In the genomic region with DNA sequence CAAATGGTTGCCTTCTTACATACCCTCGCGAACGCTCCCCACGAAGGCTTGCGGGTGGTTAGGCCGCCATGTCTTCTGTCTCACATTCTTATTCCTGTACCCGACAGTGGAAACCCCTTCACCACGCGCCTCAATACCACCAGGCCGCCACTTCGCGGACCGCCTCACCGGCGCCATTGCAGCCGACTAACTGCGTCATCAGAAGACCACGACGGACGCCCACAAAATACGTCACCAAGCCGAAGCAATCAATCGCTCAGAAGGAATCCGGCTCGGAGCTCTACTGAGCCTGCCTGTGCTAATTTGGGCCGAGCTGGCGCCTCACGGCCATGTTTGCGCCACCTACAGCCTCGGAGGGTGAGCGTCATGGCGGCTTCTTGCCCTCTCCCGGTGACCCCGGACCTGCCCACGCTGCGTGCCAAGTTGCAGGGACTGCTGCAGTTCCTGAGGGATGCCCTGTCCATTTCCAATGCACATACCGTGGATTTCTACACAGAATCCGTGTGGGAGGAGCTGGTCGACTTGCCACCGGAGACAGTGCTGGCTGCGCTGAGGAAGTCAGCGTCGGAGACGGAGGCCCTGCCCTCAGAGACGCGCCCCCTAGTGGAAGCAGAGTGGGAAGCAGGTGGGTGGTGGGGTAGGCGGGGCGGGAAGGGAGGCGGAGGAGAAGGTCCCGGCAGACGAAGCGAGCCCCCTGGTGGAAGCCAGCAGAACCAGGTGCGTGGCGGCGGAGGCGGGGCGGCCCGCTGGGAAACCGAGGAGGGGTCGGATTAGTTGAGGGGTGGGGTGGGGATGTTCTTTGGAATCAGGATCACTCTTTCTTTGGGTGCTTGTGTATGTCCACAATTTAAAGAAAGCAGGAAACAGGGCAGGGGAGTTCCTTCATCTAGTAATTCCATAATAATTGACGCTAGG, we compare ENCODE assay signal across 8 cellular contexts. TPM values are rescaled to one million over a fixed set of nuclear protein-coding genes. Genes with fewer than 3 reads are reported as not detected.
DNase-seq lines count a peak whose midpoint lies in the region; TF ChIP-seq lines count a peak whose summit lies in the region.

A gene with protein sequence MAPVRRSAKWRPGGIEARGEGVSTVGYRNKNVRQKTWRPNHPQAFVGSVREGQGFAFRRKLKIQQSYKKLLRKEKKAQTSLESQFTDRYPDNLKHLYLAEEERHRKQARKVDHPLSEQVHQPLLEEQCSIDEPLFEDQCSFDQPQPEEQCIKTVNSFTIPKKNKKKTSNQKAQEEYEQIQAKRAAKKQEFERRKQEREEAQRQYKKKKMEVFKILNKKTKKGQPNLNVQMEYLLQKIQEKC (minus strand): TSS at position 188 of the 915 bp plus-strand sequence. CDS start 11 bp downstream, at position 177.
A gene with protein sequence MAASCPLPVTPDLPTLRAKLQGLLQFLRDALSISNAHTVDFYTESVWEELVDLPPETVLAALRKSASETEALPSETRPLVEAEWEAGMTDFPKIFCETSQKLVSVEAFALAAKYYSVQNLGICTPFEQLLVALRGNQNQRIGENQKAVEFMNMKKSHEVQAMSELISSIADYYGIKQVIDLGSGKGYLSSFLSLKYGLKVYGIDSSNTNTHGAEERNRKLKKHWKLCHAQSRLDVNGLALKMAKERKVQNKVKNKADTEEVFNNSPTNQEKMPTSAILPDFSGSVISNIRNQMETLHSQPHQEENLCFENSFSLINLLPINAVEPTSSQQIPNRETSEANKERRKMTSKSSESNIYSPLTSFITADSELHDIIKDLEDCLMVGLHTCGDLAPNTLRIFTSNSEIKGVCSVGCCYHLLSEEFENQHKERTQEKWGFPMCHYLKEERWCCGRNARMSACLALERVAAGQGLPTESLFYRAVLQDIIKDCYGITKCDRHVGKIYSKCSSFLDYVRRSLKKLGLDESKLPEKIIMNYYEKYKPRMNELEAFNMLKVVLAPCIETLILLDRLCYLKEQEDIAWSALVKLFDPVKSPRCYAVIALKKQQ (plus strand): TSS at position 330 of the 915 bp plus-strand sequence. CDS start 37 bp downstream, at position 367.

- H2BK12ac ChIP-seq in H9 (ENCODE audit: insufficient read length, low read depth, low read length): no peak within 1 kb of the TSS

- H3K9me3 Mint-ChIP-seq in H9 (peaks cover 2 to 6% of the 10 kb centered on the region in 2 experiments; a peak in 4 of 5 replicates), neural crest cell (peaks cover 3% of the 10 kb centered on the region)

- peak within 1 kb of the TSS; percentile 97 for H3K9ac ChIP-seq in H9 (ENCODE audit: extremely low read depth, insufficient read length, low read length)
- peak within 1 kb of the TSS; percentile 93 to 100 for H3K9ac ChIP-seq in stomach smooth muscle (ENCODE audit: low read length in 2 of 2)

- H3K4me1 ChIP-seq in H9 (ENCODE audit: insufficient read depth, low read length) (no peaks in the 10 kb centered on the region), stomach smooth muscle (ENCODE audit: control insufficient read depth, insufficient read depth, low read length) (peaks cover 17% of the 10 kb centered on the region)

- peaks cover 1 to 9% of the 10 kb centered on the region in 2 donors for H3K36me3 ChIP-seq in stomach smooth muscle (ENCODE audit: control insufficient read depth in 2 of 2, insufficient read depth in 2 of 2, low read length in 2 of 2)

- H2BK15ac ChIP-seq in H9 (ENCODE audit: low read depth, low read length): no peak within 1 kb of the TSS

- H3K9me3 ChIP-seq in H9 (ENCODE audit: control insufficient read depth, low read depth, low read length): no peaks in the 10 kb centered on the region
- no peaks in the 10 kb centered on the region for H3K9me3 ChIP-seq in stomach smooth muscle (ENCODE audit: control insufficient read depth in 2 of 2, low read length in 2 of 2)

- peaks cover 4% of the 10 kb centered on the region for H3K79me1 ChIP-seq in H9 (ENCODE audit: insufficient read depth, low read depth, low read length, poor library complexity, severe bottlenecking)

- no peak within 1 kb of the TSS for H2AFZ ChIP-seq in H9 (ENCODE audit: low read length)

- H3K27ac ChIP-seq in H9 (ENCODE audit: insufficient read length, low read depth, low read length) (peak within 1 kb of the TSS; percentile 6), stomach smooth muscle (ENCODE audit: low read length) (peak within 1 kb of the TSS; percentile 93)

- TF ChIP-seq CTCF in H9 (conservative IDR thresholded peaks at IDR 0.05) (peak; percentile 92), foreskin fibroblast (IDR thresholded peaks at IDR 0.05; ENCODE audit: low read depth, low read length) (peak; percentile 79), neural crest cell (conservative IDR thresholded peaks at IDR 0.05) (peak; percentile 93)

- H3K36me3 Mint-ChIP-seq in H9 (ENCODE audit: insufficient read depth in 1 of 3, low read depth in 3 of 3) (peaks cover 32 to 55% (median 53%) of the 10 kb centered on the region in 3 experiments), neural crest cell (ENCODE audit: low read depth) (peaks cover 9% of the 10 kb centered on the region)

- WGBS in H9 (ENCODE audit: extremely low coverage, insufficient read length, low lambda C conversion rate): no CpG with 5 or more reads among the region's 61 CpGs

- peak within 1 kb of the TSS; percentile 82 for H2BK5ac ChIP-seq in H9 (ENCODE audit: insufficient read length, low read length)

- H3K18ac ChIP-seq in H9 (ENCODE audit: insufficient read length, low read depth, low read length): peak within 1 kb of the TSS; percentile 98

- H4K91ac ChIP-seq in H9 (ENCODE audit: insufficient read length, low read depth, low read length): no peak within 1 kb of the TSS

- H2BK20ac ChIP-seq in H9 (ENCODE audit: low read depth, low read length, poor library complexity, severe bottlenecking): no peak within 1 kb of the TSS

- peak; percentile 93 for DNase-seq in GDM1 (lab: John Stamatoyannopoulos, UW)
- peak; percentile 98 for DNase-seq in H9
- peak; percentile 95 for DNase-seq in M059J (ENCODE audit: low read depth)
- DNase-seq in SHP77 (lab: John Stamatoyannopoulos, UW): peak; percentile 92 to 96
- DNase-seq in activated gamma-delta T cell treated with Interleukin-2 at 50 U/mL for 16 hours: peak; percentile 98
- peak; percentile 98 to 99 for DNase-seq in foreskin fibroblast
- peak; percentile 99 for DNase-seq in neural crest cell (ENCODE audit: low read depth, low spot score)

- H3K4me2 ChIP-seq in H9 (ENCODE audit: insufficient read depth, insufficient read length, low read length): peak within 1 kb of the TSS; percentile 71

- no peak within 1 kb of the TSS for H2BK120ac ChIP-seq in H9 (ENCODE audit: low read depth, low read length, poor library complexity, severe bottlenecking)

- peak within 1 kb of the TSS; percentile 98 for H3K14ac ChIP-seq in H9 (ENCODE audit: insufficient read depth, low read length)

- H2AK5ac ChIP-seq in H9 (ENCODE audit: insufficient read length, low read length): no peak within 1 kb of the TSS

- H3K23me2 ChIP-seq in H9 (ENCODE audit: insufficient read length, low read depth, low read length, poor library complexity, severe bottlenecking): no peaks in the 10 kb centered on the region

- peaks cover 2% of the 10 kb centered on the region; the same call in 1 of the 2 replicates for H3K27me3 Mint-ChIP-seq in H9 (ENCODE audit: low read depth)
- H3K27me3 Mint-ChIP-seq in neural crest cell (ENCODE audit: low read depth): no peaks in the 10 kb centered on the region

- H4K20me1 ChIP-seq in H9 (ENCODE audit: control insufficient read depth, insufficient read depth, insufficient read length): no peaks in the 10 kb centered on the region

- peaks cover 12% of the 10 kb centered on the region for H3K79me2 ChIP-seq in H9 (ENCODE audit: insufficient read depth, low read length)

- peak within 1 kb of the TSS; percentile 57 for H3T11ph ChIP-seq in H9 (ENCODE audit: low read length)

- no peak within 1 kb of the TSS for H3K23ac ChIP-seq in H9 (ENCODE audit: insufficient read length, low read depth, low read length)

- peak within 1 kb of the TSS; percentile 73 to 99 for H3K4me3 ChIP-seq in foreskin fibroblast (ENCODE audit: low read depth in 1 of 2, low read length in 2 of 2)
- H3K4me3 ChIP-seq in stomach smooth muscle (ENCODE audit: low read length in 2 of 2): peak within 1 kb of the TSS; percentile 76 to 99

- H3K56ac ChIP-seq in H9 (ENCODE audit: insufficient read length, low read depth, low read length): no peak within 1 kb of the TSS

- peak within 1 kb of the TSS; percentile 99 to 100 for H3K4me3 Mint-ChIP-seq in H9
- peak within 1 kb of the TSS; percentile 99 for H3K4me3 Mint-ChIP-seq in neural crest cell

- H4K5ac ChIP-seq in H9 (ENCODE audit: insufficient read length, low read depth, low read length): peak within 1 kb of the TSS; percentile 97

- peaks cover 19 to 20% of the 10 kb centered on the region in 2 experiments for H3K4me1 Mint-ChIP-seq in H9
- H3K4me1 Mint-ChIP-seq in neural crest cell: peaks cover 18% of the 10 kb centered on the region

- peak within 1 kb of the TSS; percentile 89 for H4K8ac ChIP-seq in H9 (replicated peaks; ENCODE audit: insufficient read length, low read depth, low read length)

- H3K4ac ChIP-seq in H9 (ENCODE audit: low read depth, low read length): no peak within 1 kb of the TSS; the same call in 1 of the 2 replicates

- peak within 1 kb of the TSS; percentile 100 for H3K27ac Mint-ChIP-seq in H9
- H3K27ac Mint-ChIP-seq in neural crest cell (ENCODE audit: unreplicated experiment): peak within 1 kb of the TSS; percentile 100

- H3K27me3 ChIP-seq in H9 (ENCODE audit: insufficient read depth, low read length) (no peaks in the 10 kb centered on the region), stomach smooth muscle (ENCODE audit: control insufficient read depth in 1 of 2, insufficient read depth in 2 of 2, low read length in 2 of 2) (no peaks in the 10 kb centered on the region)

RNA-seq across cellular contexts. Expression of the first gene that starts in this region (rescaled TPM):
- total RNA-seq in H9 (2021) (62.2 and 64.2 TPM in 2 replicates), neural crest cell (39.8 and 46.7 TPM in 2 replicates)
- 70.0 and 101 TPM in 2 replicates for total RNA-seq in M059J (2014; rRNA removed; shearing (Covaris generic))

RNA-seq across cellular contexts. Expression of the second gene that starts in this region (rescaled TPM):
- total RNA-seq in H9 (2021): 10.9 and 11.6 TPM in 2 replicates
- total RNA-seq in M059J (2014; rRNA removed; shearing (Covaris generic)): 2.6 and 2.7 TPM in 2 replicates
- total RNA-seq in neural crest cell: 7.3 and 8.0 TPM in 2 replicates

Comparison
In these comparisons a context has a peak if more than half of its experiments do, and no peak if none do; other contexts are left out.
1. Peak in every context shown above with its lines: DNase-seq, H3K4me3 ChIP-seq and H3K27ac ChIP-seq.